Comparison of ENCODE assay signal across 24 cellular contexts in the genomic region with DNA sequence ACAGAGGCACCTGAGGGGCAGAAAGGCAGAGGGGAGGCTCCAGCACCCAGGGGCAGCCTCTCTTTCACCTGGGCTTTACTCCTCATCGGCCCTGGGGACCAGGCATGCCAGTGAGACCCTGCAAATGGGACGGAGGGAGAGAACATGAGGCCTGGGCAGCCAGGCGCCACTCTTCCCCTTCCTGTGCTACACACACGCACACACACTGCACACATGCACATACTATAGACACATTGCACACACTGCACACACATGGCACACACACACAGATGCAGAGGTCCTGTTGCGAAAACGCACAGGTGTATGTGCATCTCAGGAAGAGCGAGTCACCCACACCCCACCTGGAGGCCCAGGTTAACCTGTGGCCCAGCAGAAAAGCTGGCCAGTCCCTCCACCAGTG. TPM values are rescaled to one million over a fixed set of nuclear protein-coding genes. Genes with fewer than 3 reads are reported as not detected.
DNase-seq lines count a peak whose midpoint lies in the region; ATAC-seq and TF ChIP-seq lines count a peak whose summit lies in the region.
"Had no signal": no experiment of that assay in that cellular context is flagged by ENCODE, and none has a peak within 500 bp of the region (broad histone marks: within the 10 kb centered on the region; RNA-seq: fewer than 3 reads in every experiment).

No MANE protein-coding gene starts in this region.

- no peak overlapping the region for H2BK5ac ChIP-seq in H9 (ENCODE audit: insufficient read length, low read length)
- no peak overlapping the region for H2BK5ac ChIP-seq in neuronal stem cell (ENCODE audit: low read length)

- H3K36me3 ChIP-seq in duodenal mucosa (ENCODE audit: control insufficient read depth in 1 of 2, insufficient read depth in 2 of 2, low read length in 2 of 2) (no peaks in the 10 kb centered on the region), neuronal stem cell (replicated peaks in 1 of 2; ENCODE audit: control insufficient read depth in 2 of 2, insufficient read depth in 2 of 2, low read length in 2 of 2) (no peaks in the 10 kb centered on the region), spleen (no peaks in the 10 kb centered on the region)
- H3K36me3 ChIP-seq: BE2C; BLaER1 treated with 17β-estradiol and CSF1 and Interleukin-3, amounts not matched to agents 10 nM and 100 nM; HAP-1 had no signal

- no peak overlapping the region for H4K5ac ChIP-seq in H9 (ENCODE audit: insufficient read length, low read depth, low read length)

- H3K9me3 Mint-ChIP-seq in H9, result no peaks in the 10 kb centered on the region; a peak in 1 of 5 replicates
- H3K9me3 Mint-ChIP-seq: CD4-positive, alpha-beta T cell; GM23338 had no signal

- no peak overlapping the region for H3K27ac ChIP-seq in H9 (ENCODE audit: insufficient read length, low read depth, low read length)
- no peak overlapping the region for H3K27ac ChIP-seq in duodenal mucosa (ENCODE audit: low read depth, low read length)
- no peak overlapping the region for H3K27ac ChIP-seq in neuronal stem cell (replicated peaks; ENCODE audit: low read length)
- no peak overlapping the region for H3K27ac ChIP-seq in spleen
- H3K27ac ChIP-seq: A549; BLaER1 treated with 17β-estradiol and CSF1 and Interleukin-3, amounts not matched to agents 10 nM and 100 nM had no signal

- no peak for TF ChIP-seq POLR2A in spleen (IDR thresholded peaks at IDR 0.05)

- H3K79me1 ChIP-seq in H9 (ENCODE audit: insufficient read depth, low read depth, low read length, poor library complexity, severe bottlenecking), result no peaks in the 10 kb centered on the region
- peaks cover 2% of the 10 kb centered on the region for H3K79me1 ChIP-seq in neuronal stem cell (ENCODE audit: low read depth, low read length)

- no peak overlapping the region for H3K9ac ChIP-seq in H9 (ENCODE audit: extremely low read depth, insufficient read length, low read length)
- H3K9ac ChIP-seq in duodenal mucosa (ENCODE audit: low read depth in 1 of 2, low read length in 2 of 2), result no peak overlapping the region
- no peak overlapping the region for H3K9ac ChIP-seq in neuronal stem cell (ENCODE audit: low read depth, low read length, poor library complexity)
- H3K9ac ChIP-seq: BLaER1 treated with 17β-estradiol and CSF1 and Interleukin-3, amounts not matched to agents 10 nM and 100 nM had no signal

- no peaks in the 10 kb centered on the region for H3K23me2 ChIP-seq in H9 (ENCODE audit: insufficient read length, low read depth, low read length, poor library complexity, severe bottlenecking)

- H4K20me1 ChIP-seq in H9 (ENCODE audit: control insufficient read depth, insufficient read depth, insufficient read length), result no peaks in the 10 kb centered on the region
- H4K20me1 ChIP-seq: BLaER1 treated with 17β-estradiol and CSF1 and Interleukin-3, amounts not matched to agents 10 nM and 100 nM had no signal

- H2BK15ac ChIP-seq in H9 (ENCODE audit: low read depth, low read length) (no peak overlapping the region), neuronal stem cell (ENCODE audit: low read length) (no peak overlapping the region)

- no peak overlapping the region for H3K4me3 Mint-ChIP-seq in H9
- H3K4me3 Mint-ChIP-seq: CD4-positive, alpha-beta T cell; CD8-positive, alpha-beta memory T cell; GM23338 had no signal

- H2BK20ac ChIP-seq in H9 (ENCODE audit: low read depth, low read length, poor library complexity, severe bottlenecking), result no peak overlapping the region

- intact Hi-C loops in spleen (cut with DNase I; ENCODE audit: low total_unique reads), result no loop called here
- intact Hi-C loops in posterior cingulate gyrus (cut with DNase I), result no loop called here

- no peak overlapping the region for H4K91ac ChIP-seq in H9 (ENCODE audit: insufficient read length, low read depth, low read length)
- H4K91ac ChIP-seq in neuronal stem cell (ENCODE audit: low read depth, low read length, poor library complexity), result no peak overlapping the region

- H3T11ph ChIP-seq in H9 (ENCODE audit: low read length), result no peak overlapping the region

- H3K27me3 ChIP-seq in H9 (ENCODE audit: insufficient read depth, low read length) (peaks cover 3% of the 10 kb centered on the region; the same call in 1 of the 2 replicates), duodenal mucosa (ENCODE audit: control insufficient read depth in 1 of 2, insufficient read depth in 2 of 2, low read length in 2 of 2) (peaks cover 0 to 3% of the 10 kb centered on the region in 2 donors), neuronal stem cell (ENCODE audit: control insufficient read depth in 3 of 3, insufficient read depth in 3 of 3, low read depth in 1 of 3, low read length in 3 of 3) (peaks cover 0 to 34% (median 6%) of the 10 kb centered on the region in 3 experiments), spleen (replicated peaks in 1 of 7) (peaks cover 0 to 53% (median 18%) of the 10 kb centered on the region in 7 donors)
- H3K27me3 ChIP-seq: BE2C; BLaER1 treated with 17β-estradiol and CSF1 and Interleukin-3, amounts not matched to agents 10 nM and 100 nM had no signal

- no peak overlapping the region for H3K56ac ChIP-seq in H9 (ENCODE audit: insufficient read length, low read depth, low read length)

- H2BK120ac ChIP-seq in H9 (ENCODE audit: low read depth, low read length, poor library complexity, severe bottlenecking) (no peak overlapping the region), neuronal stem cell (ENCODE audit: low read depth, low read length) (no peak overlapping the region)

- no peak overlapping the region for H3K23ac ChIP-seq in H9 (ENCODE audit: insufficient read length, low read depth, low read length)
- no peak overlapping the region for H3K23ac ChIP-seq in neuronal stem cell (ENCODE audit: low read depth, low read length, poor library complexity)

- H2BK12ac ChIP-seq in H9 (ENCODE audit: insufficient read length, low read depth, low read length) (no peak overlapping the region), neuronal stem cell (ENCODE audit: low read length) (no peak overlapping the region)

- H3K4ac ChIP-seq in H9 (ENCODE audit: low read depth, low read length) (no peak overlapping the region), neuronal stem cell (ENCODE audit: low read length) (no peak overlapping the region)

- H3K14ac ChIP-seq in H9 (ENCODE audit: insufficient read depth, low read length) (no peak overlapping the region), neuronal stem cell (ENCODE audit: low read length) (peak overlapping the region; percentile 38)

- TF ChIP-seq CTCF in H9 (conservative IDR thresholded peaks at IDR 0.05), result no peak
- TF ChIP-seq CTCF in spleen (IDR thresholded peaks at IDR 0.05 in 8 of 11, conservative IDR thresholded peaks at IDR 0.05 in 3 of 11), result no peak

- DNase-seq in H9, result no peak
- no peak for DNase-seq in neuronal stem cell (ENCODE audit: low spot score)
- peak; percentile 61 for DNase-seq in spleen
- DNase-seq in posterior cingulate gyrus, result no peak
- no peak for DNase-seq in GM19238 (ENCODE audit: insufficient read length, low spot score)
- DNase-seq: 8988T; ACHN; AML-193; BE2C; CD4-positive, alpha-beta T cell; CD8-positive, alpha-beta memory T cell; DMS 273 treated with DMSO at 0.1 percent for 48 hours; DMS79; EL; GDM1 had no signal

- H3K4me3 ChIP-seq in duodenal mucosa (ENCODE audit: low read depth in 1 of 2, low read length in 2 of 2), result peak overlapping the region; percentile 1 to 7
- H3K4me3 ChIP-seq in neuronal stem cell (ENCODE audit: low read length in 2 of 2), result peak overlapping the region in 1 of 2 donors; percentile 36
- H3K4me3 ChIP-seq in spleen, result no peak overlapping the region
- H3K4me3 ChIP-seq: A549; BLaER1 treated with 17β-estradiol and CSF1 and Interleukin-3, amounts not matched to agents 10 nM and 100 nM; GM12878; GM23338; HAP-1 had no signal

- peak overlapping the region; percentile 14 for H3K18ac ChIP-seq in H9 (ENCODE audit: insufficient read length, low read depth, low read length)
- no peak overlapping the region for H3K18ac ChIP-seq in neuronal stem cell (ENCODE audit: low read length)

- H2AFZ ChIP-seq in H9 (ENCODE audit: low read length) (no peak overlapping the region), neuronal stem cell (ENCODE audit: low read length) (no peak overlapping the region)
- H2AFZ ChIP-seq: GM23338 had no signal

- no peaks in the 10 kb centered on the region for H3K9me3 ChIP-seq in H9 (ENCODE audit: control insufficient read depth, low read depth, low read length)
- H3K9me3 ChIP-seq in duodenal mucosa (ENCODE audit: control insufficient read depth in 1 of 2, low read length in 2 of 2), result peaks cover 2 to 8% of the 10 kb centered on the region in 2 donors
- H3K9me3 ChIP-seq in neuronal stem cell (replicated peaks in 1 of 2; ENCODE audit: control insufficient read depth in 2 of 2, insufficient read depth in 1 of 2, low read depth in 1 of 2, low read length in 2 of 2), result no peaks in the 10 kb centered on the region
- no peaks in the 10 kb centered on the region for H3K9me3 ChIP-seq in spleen
- H3K9me3 ChIP-seq: A549, BE2C, HAP-1 had no signal

- no peaks in the 10 kb centered on the region for H3K4me1 ChIP-seq in H9 (ENCODE audit: insufficient read depth, low read length)
- no peaks in the 10 kb centered on the region for H3K4me1 ChIP-seq in duodenal mucosa (ENCODE audit: control insufficient read depth in 1 of 2, insufficient read depth in 2 of 2, low read length in 2 of 2)
- no peaks in the 10 kb centered on the region for H3K4me1 ChIP-seq in neuronal stem cell (ENCODE audit: control insufficient read depth in 2 of 2, insufficient read depth in 1 of 2, low read depth in 1 of 2, low read length in 2 of 2)
- H3K4me1 ChIP-seq in spleen, result peaks cover 0 to 8% (median 0%) of the 10 kb centered on the region in 6 donors
- H3K4me1 ChIP-seq: BE2C; BLaER1 treated with 17β-estradiol and CSF1 and Interleukin-3, amounts not matched to agents 10 nM and 100 nM; HAP-1 had no signal

- peaks cover 2 to 8% of the 10 kb centered on the region in 2 experiments for H3K4me1 Mint-ChIP-seq in H9

- no peak overlapping the region for H3K4me2 ChIP-seq in H9 (ENCODE audit: insufficient read depth, insufficient read length, low read length)
- no peak overlapping the region for H3K4me2 ChIP-seq in neuronal stem cell (ENCODE audit: insufficient read depth, low read length, poor library complexity, severe bottlenecking)
- H3K4me2 ChIP-seq: A549; BLaER1 treated with 17β-estradiol and CSF1 and Interleukin-3, amounts not matched to agents 10 nM and 100 nM; GM23338 had no signal

- H2AK5ac ChIP-seq in H9 (ENCODE audit: insufficient read length, low read length), result no peak overlapping the region
- no peak overlapping the region for H2AK5ac ChIP-seq in neuronal stem cell (ENCODE audit: low read depth, low read length)

- no peaks in the 10 kb centered on the region for H3K79me2 ChIP-seq in H9 (ENCODE audit: insufficient read depth, low read length)

- H4K8ac ChIP-seq in H9 (replicated peaks; ENCODE audit: insufficient read length, low read depth, low read length) (no peak overlapping the region), neuronal stem cell (ENCODE audit: low read depth, low read length) (no peak overlapping the region)

- WGBS in H9 (ENCODE audit: extremely low coverage, insufficient read length, low lambda C conversion rate), result no CpG with 5 or more reads among the region's 7 CpGs
- WGBS in neuronal stem cell (ENCODE audit: extremely low coverage in 2 of 2, insufficient read length in 2 of 2, insufficient replicate concordance in 1 of 2), 2 donors, result no CpG with 5 or more reads among the region's 7 CpGs
- WGBS in spleen, 5 donors, result 85 to 100% (median 89%) methylated on average over 6 to 7 of the region's 7 CpGs

- no peak for ATAC-seq in HG03442 (IDR thresholded peaks at IDR 0.05; ENCODE audit: unreplicated experiment)
- ATAC-seq: A549, GM12878, GM23338 had no signal

- H3K27ac Mint-ChIP-seq in H9, result no peak overlapping the region
- H3K27ac Mint-ChIP-seq: CD4-positive, alpha-beta T cell; CD8-positive, alpha-beta memory T cell; GM23338 had no signal

- no peaks in the 10 kb centered on the region for H3K36me3 Mint-ChIP-seq in H9 (ENCODE audit: insufficient read depth in 1 of 3, low read depth in 3 of 3)
- H3K36me3 Mint-ChIP-seq: CD14-positive monocyte; CD8-positive, alpha-beta memory T cell had no signal

- H3K27me3 Mint-ChIP-seq in H9 (ENCODE audit: low read depth), result peaks cover 39% of the 10 kb centered on the region

RNA-seq across cellular contexts. Expression of a gene that starts 3.4 kb away (rescaled TPM):
- total RNA-seq in H9 (2021) (0.18 TPM in 1 of 2 replicates, not detected in the other), spleen (not detected)
- polyA plus RNA-seq in neuronal stem cell (2013, experiment 1 of 2), result 0.04 TPM
- polyA plus RNA-seq in neuronal stem cell (2013, experiment 2 of 2), result 0.01 TPM
- polyA plus RNA-seq in spleen, result under 1 TPM in 1 of 3 donors, not detected in 2; 0.05 TPM
- total RNA-seq: CD4-positive, alpha-beta T cell; CD8-positive, alpha-beta memory T cell; GM12878; GM23338; H4 had no signal
- polyA plus RNA-seq: CD14-positive monocyte had no signal

Comparison
In these comparisons a context has a peak if more than half of its experiments do, and no peak if none do; other contexts are left out.
1. H3K4me3 ChIP-seq: peak in duodenal mucosa (2 of 2); none in spleen (0 of 8).